In the genomic region with DNA sequence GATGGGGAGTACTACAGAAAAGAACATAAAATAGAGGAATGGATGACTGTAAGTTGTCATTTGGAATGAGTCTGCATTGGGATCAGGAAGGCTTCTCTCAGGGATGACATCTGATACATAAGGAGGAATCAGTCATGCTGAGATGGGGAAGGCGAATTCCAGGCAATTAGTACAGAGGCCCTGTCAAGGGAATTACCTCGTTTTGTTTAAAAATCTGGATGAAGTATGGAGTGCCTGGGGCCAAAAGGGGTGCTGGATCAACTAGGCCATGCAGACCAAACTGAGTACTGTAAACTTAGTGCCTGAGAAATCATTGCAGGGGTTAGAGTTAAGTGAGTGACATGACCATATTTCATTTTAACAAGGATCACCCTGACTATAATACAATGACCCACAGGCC, we compare ENCODE assay signal across 23 cellular contexts. TPM values are rescaled to one million over a fixed set of nuclear protein-coding genes. Genes with fewer than 3 reads are reported as not detected.
DNase-seq lines count a peak whose midpoint lies in the region; ATAC-seq and TF ChIP-seq lines count a peak whose summit lies in the region.
"Had no signal": no experiment of that assay in that cellular context is flagged by ENCODE, and none has a peak within 500 bp of the region (broad histone marks: within the 10 kb centered on the region; RNA-seq: fewer than 3 reads in every experiment).

No MANE protein-coding gene starts in this region.

- TF ChIP-seq CTCF in tibial nerve (IDR thresholded peaks at IDR 0.05) = no peak

- WGBS in mesodermal cell (ENCODE audit: insufficient coverage in 2 of 2), 2 experiments = 53 to 55% methylated on average over 2 of the region's 2 CpGs
- WGBS in tibial nerve, 2 donors = 56 to 60% methylated on average over 2 of the region's 2 CpGs

- peaks cover 3% of the 10 kb centered on the region for H3K4me1 ChIP-seq in mesodermal cell (ENCODE audit: control insufficient read depth, insufficient read depth, low read length, poor library complexity, severe bottlenecking)
- peaks cover 0 to 35% (median 8%) of the 10 kb centered on the region in 4 donors for H3K4me1 ChIP-seq in tibial nerve
- H3K4me1 ChIP-seq: esophagus squamous epithelium, gastroesophageal sphincter, pancreas, testis had no signal

- no peaks in the 10 kb centered on the region for H3K27me3 ChIP-seq in tibial nerve
- H3K27me3 ChIP-seq: esophagus squamous epithelium, gastroesophageal sphincter, pancreas, testis had no signal

- H3K36me3 ChIP-seq in mesodermal cell (ENCODE audit: control insufficient read depth, insufficient read depth, low read length) = no peaks in the 10 kb centered on the region
- no peaks in the 10 kb centered on the region for H3K36me3 ChIP-seq in tibial nerve
- H3K36me3 ChIP-seq: esophagus squamous epithelium, gastroesophageal sphincter, pancreas had no signal

- DNase-seq in NCI-H2171 (lab: John Stamatoyannopoulos, UW) = peak; percentile 35
- DNase-seq in caudate nucleus (lab: John Stamatoyannopoulos, UW) = no peak
- no peak for DNase-seq in tibial nerve (ENCODE audit: low spot score in 2 of 2)
- DNase-seq in retina = no peak
- DNase-seq: activated naive CD8-positive, alpha-beta T cell treated with anti-CD3 and anti-CD28 coated beads, Interleukin-2, amount 10 ng/mL, durations not matched to agents 7 days and 5 days; AML-193; CD8-positive, alpha-beta T cell; effector memory CD8-positive, alpha-beta T cell; esophagus squamous epithelium; GF-D8; kidney; mammary epithelial cell; MV-4-11; naive B cell; NCI-H2029; NCI-H526; pancreas; testis had no signal

- H3K9me3 ChIP-seq in mesodermal cell (ENCODE audit: control insufficient read depth, low read length) (no peaks in the 10 kb centered on the region), tibial nerve (no peaks in the 10 kb centered on the region)
- H3K9me3 ChIP-seq: esophagus squamous epithelium, gastroesophageal sphincter, pancreas, testis had no signal

- ATAC-seq in GM18867 (IDR thresholded peaks at IDR 0.05; ENCODE audit: unreplicated experiment) (no peak), HG03439 (IDR thresholded peaks at IDR 0.05; ENCODE audit: unreplicated experiment) (no peak)
- ATAC-seq: CD8-positive, alpha-beta T cell; effector memory CD8-positive, alpha-beta T cell; gastroesophageal sphincter; pancreas had no signal

- H3K4me3 ChIP-seq in mesodermal cell (ENCODE audit: extremely low read depth, insufficient read depth, low read length, poor library complexity, severe bottlenecking) (no peak overlapping the region), tibial nerve (no peak overlapping the region)
- H3K4me3 ChIP-seq: esophagus squamous epithelium, gastroesophageal sphincter, pancreas, testis had no signal

- TF ChIP-seq POLR2A in tibial nerve (IDR thresholded peaks at IDR 0.05) = no peak

- no peak for TF ChIP-seq EP300 in tibial nerve (IDR thresholded peaks at IDR 0.05)

- peak overlapping the region; percentile 20 for H3K27ac ChIP-seq in caudate nucleus (ENCODE audit: low read depth, low read length)
- H3K27ac ChIP-seq in mesodermal cell (ENCODE audit: low read depth, low read length, severe bottlenecking) = peak overlapping the region; percentile 80
- peak overlapping the region in 3 of 4 donors; percentile 15 to 84 (median 64) for H3K27ac ChIP-seq in tibial nerve
- H3K27ac ChIP-seq: esophagus squamous epithelium, KMS-11, pancreas, testis had no signal

RNA-seq across cellular contexts. Expression of a gene that starts 30.5 kb away (rescaled TPM):
- 10.9 TPM for polyA plus RNA-seq in mesodermal cell (2013, experiment 1 of 2)
- 10.9 TPM for polyA plus RNA-seq in mesodermal cell (2013, experiment 2 of 2)
- 10 to 100 TPM in 3 of 4 donors, 1 to 10 TPM in 1; 7.2 to 22.7 (median 13.5) TPM for total RNA-seq in tibial nerve

Comparison
In these comparisons a context has a peak if more than half of its experiments do, and no peak if none do; other contexts are left out.
1. H3K27ac ChIP-seq: peak in every context shown above with its lines; median percentile 80 in mesodermal cell; 64 in tibial nerve; 20 in caudate nucleus.